In the genomic region with DNA sequence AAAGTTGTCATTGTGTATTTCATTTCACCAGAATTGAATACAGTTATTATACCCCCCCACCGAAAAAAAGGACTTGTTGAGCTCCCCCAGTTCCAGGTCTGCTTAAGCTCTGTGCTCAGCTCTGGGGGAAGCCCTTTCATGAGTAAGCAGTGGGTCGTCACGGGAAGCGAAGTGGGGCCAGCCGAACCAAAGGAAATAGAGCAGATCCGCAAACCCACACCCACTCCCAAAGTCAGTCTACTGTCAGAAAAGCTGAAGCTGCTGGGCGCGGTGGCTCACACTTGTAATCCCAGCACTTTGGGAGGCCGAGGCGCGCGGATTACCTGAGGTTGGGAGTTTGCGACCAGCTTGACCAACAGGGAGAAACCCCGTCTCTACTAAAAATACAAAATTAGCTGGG, we compare ENCODE assay signal across 17 cellular contexts. TPM values are rescaled to one million over a fixed set of nuclear protein-coding genes. Genes with fewer than 3 reads are reported as not detected.
DNase-seq lines count a peak whose midpoint lies in the region; ATAC-seq and TF ChIP-seq lines count a peak whose summit lies in the region.
"Had no signal": no experiment of that assay in that cellular context is flagged by ENCODE, and none has a peak within 500 bp of the region (broad histone marks: within the 10 kb centered on the region; RNA-seq: fewer than 3 reads in every experiment).

No MANE protein-coding gene starts in this region.

- POLR2A ChIA-PET in SK-N-SH (lab: Yijun Ruan, JAX), result no interaction called here

- no peak overlapping the region for H3K4me3 Mint-ChIP-seq in activated naive CD4-positive, alpha-beta T cell treated with anti-CD3 and anti-CD28 coated beads for 36 hours

- TF ChIP-seq CTCF in upper lobe of left lung (IDR thresholded peaks at IDR 0.05) (no peak), SK-N-SH (IDR thresholded peaks at IDR 0.05) (no peak)

- TF ChIP-seq EP300 in upper lobe of left lung (IDR thresholded peaks at IDR 0.05), result no peak
- TF ChIP-seq EP300 in SK-N-SH (IDR thresholded peaks at IDR 0.05; ENCODE audit: borderline replicate concordance in 1 of 2, low read depth in 1 of 2, low read length in 1 of 2), result no peak

- no peaks in the 10 kb centered on the region for H3K36me3 ChIP-seq in adipocyte (ENCODE audit: control insufficient read depth, insufficient read depth, low read length, severe bottlenecking)
- H3K36me3 ChIP-seq in upper lobe of left lung, result peaks cover 0 to 59% (median 3%) of the 10 kb centered on the region in 4 donors
- no peaks in the 10 kb centered on the region for H3K36me3 ChIP-seq in SK-N-SH (replicated peaks in 1 of 2; ENCODE audit: control insufficient read depth in 1 of 2, insufficient read depth in 2 of 2, low read length in 1 of 2)

- H3K36me3 Mint-ChIP-seq in activated naive CD4-positive, alpha-beta T cell treated with anti-CD3 and anti-CD28 coated beads for 36 hours (ENCODE audit: low read depth), result no peaks in the 10 kb centered on the region

- intact Hi-C loops in activated naive CD4-positive, alpha-beta T cell treated with anti-CD3 and anti-CD28 coated beads for 36 hours (cut with micrococcal nuclease), result no loop called here

- no peaks in the 10 kb centered on the region for H3K9me2 ChIP-seq in SK-N-SH

- H3K27me3 ChIP-seq in adipocyte (replicated peaks; ENCODE audit: control insufficient read depth, insufficient read depth, low read length) (no peaks in the 10 kb centered on the region), upper lobe of left lung (no peaks in the 10 kb centered on the region), SK-N-SH (ENCODE audit: insufficient read depth) (no peaks in the 10 kb centered on the region)

- ATAC-seq in upper lobe of left lung (ENCODE audit: low FRiP score in 2 of 2), result no peak
- ATAC-seq: SK-N-SH treated with all-trans-retinoic acid at 6 μM for 48 hours had no signal

- no peak overlapping the region for H2AFZ ChIP-seq in SK-N-SH (ENCODE audit: low read depth)

- no peaks in the 10 kb centered on the region for H4K20me1 ChIP-seq in SK-N-SH (ENCODE audit: insufficient read depth)

- DNase-seq in activated CD8-positive, alpha-beta memory T cell treated with anti-CD3 and anti-CD28 coated beads, Interleukin-2, amount 50 U/mL, for 4 hours, result peak; percentile 33
- DNase-seq in activated CD8-positive, alpha-beta memory T cell treated with anti-CD3 and anti-CD28 coated beads for 24 hours, result no peak
- no peak for DNase-seq in adipocyte (ENCODE audit: low read depth)
- peak; percentile 47 to 90 for DNase-seq in lung microvascular endothelial cell (ENCODE audit: low read depth in 2 of 2)
- peak in 1 of 2 donors; percentile 17 for DNase-seq in upper lobe of left lung
- DNase-seq in NCI-H2196 treated with DMSO at 0.1 percent for 48 hours (lab: John Stamatoyannopoulos, UW; ENCODE audit: unreplicated experiment), result no peak
- no peak for DNase-seq in SK-N-SH
- no peak for DNase-seq in activated naive CD4-positive, alpha-beta T cell treated with anti-CD3 and anti-CD28 coated beads for 36 hours
- DNase-seq: Caco-2, IMR-90, Kasumi-1, NCI-H1417 treated with DMSO at 0.1 percent for 48 hours, NCI-H2081 treated with DMSO at 0.1 percent for 48 hours, NCI-H226, NCI-H526 treated with DMSO at 0.1 percent for 48 hours had no signal

- H3K4me1 ChIP-seq in adipocyte (ENCODE audit: control insufficient read depth, insufficient read depth, low read length), result peaks cover 32% of the 10 kb centered on the region
- peaks cover 78 to 98% (median 91%) of the 10 kb centered on the region in 4 donors for H3K4me1 ChIP-seq in upper lobe of left lung
- H3K4me1 ChIP-seq in SK-N-SH (ENCODE audit: control insufficient read depth in 1 of 2, insufficient read depth in 2 of 2, low read depth in 1 of 2, low read length in 1 of 2), result peaks cover 8 to 10% of the 10 kb centered on the region in 2 experiments; a peak in 3 of 4 replicates

- CTCF ChIA-PET in SK-N-SH (lab: Yijun Ruan, JAX), result interaction anchor here (0.8 to 3.7 kb wide), 7 partner anchors 9 to 77 kb away, joined by 3 to 24 read pairs (median 4); no protein-coding TSS in a partner anchor
- CTCF ChIA-PET in activated naive CD4-positive, alpha-beta T cell treated with anti-CD3 and anti-CD28 coated beads for 36 hours (lab: Charles Lee), result interaction anchor here (1.9 kb wide), 1 partner anchor 79 kb away, joined by 8 read pairs; no protein-coding TSS in a partner anchor

- TF ChIP-seq RAD21 in SK-N-SH (IDR thresholded peaks at IDR 0.05; ENCODE audit: low read length), result no peak

- H3K9me3 Mint-ChIP-seq in activated naive CD4-positive, alpha-beta T cell treated with anti-CD3 and anti-CD28 coated beads for 36 hours, result no peaks in the 10 kb centered on the region

- peaks cover 20% of the 10 kb centered on the region for H3K4me1 Mint-ChIP-seq in activated naive CD4-positive, alpha-beta T cell treated with anti-CD3 and anti-CD28 coated beads for 36 hours (ENCODE audit: low read depth)

- H3K4me3 ChIP-seq in adipocyte (ENCODE audit: low read length) (no peak overlapping the region), upper lobe of left lung (no peak overlapping the region), SK-N-SH (ENCODE audit: low read depth in 2 of 2, low read length in 1 of 2) (no peak overlapping the region)

- H3K4me2 ChIP-seq in SK-N-SH, result no peak overlapping the region

- no peaks in the 10 kb centered on the region for H3K79me2 ChIP-seq in SK-N-SH (ENCODE audit: insufficient read depth)

- H3K27ac Mint-ChIP-seq in activated naive CD4-positive, alpha-beta T cell treated with anti-CD3 and anti-CD28 coated beads for 36 hours, result no peak overlapping the region

- TF ChIP-seq POLR2A in upper lobe of left lung (IDR thresholded peaks at IDR 0.05), result peak in 1 of 4 donors; percentile 6

- H3K9me3 ChIP-seq in adipocyte (ENCODE audit: control insufficient read depth, low read length), result no peaks in the 10 kb centered on the region
- H3K9me3 ChIP-seq in upper lobe of left lung, result no peaks in the 10 kb centered on the region
- no peaks in the 10 kb centered on the region for H3K9me3 ChIP-seq in SK-N-SH
- H3K9me3 ChIP-seq: Caco-2 had no signal

- H3K9ac ChIP-seq in adipocyte (ENCODE audit: low read length) (peak overlapping the region; percentile 29), SK-N-SH (no peak overlapping the region)

- H3F3A ChIP-seq in SK-N-SH (replicated peaks; ENCODE audit: insufficient read depth), result no peaks in the 10 kb centered on the region

- H3K27ac ChIP-seq in upper lobe of left lung (peak overlapping the region; percentile 60 to 92 (median 77)), SK-N-SH (ENCODE audit: low read depth in 2 of 2, low read length in 1 of 2) (no peak overlapping the region)
- H3K27ac ChIP-seq: 22Rv1 had no signal

- WGBS in upper lobe of left lung, 2 donors, result 73 to 78% methylated on average over 13 to 14 of the region's 14 CpGs
- WGBS in SK-N-SH (ENCODE audit: low lambda C conversion rate), result 93% methylated on average over 14 of the region's 14 CpGs

- no peaks in the 10 kb centered on the region for H3K27me3 Mint-ChIP-seq in activated naive CD4-positive, alpha-beta T cell treated with anti-CD3 and anti-CD28 coated beads for 36 hours (ENCODE audit: low read depth)

TF ChIP-seq in SK-N-SH, 30 proteins besides CTCF, POLR2A, EP300 and RAD21 (continues in another document):
- TF ChIP-seq NRF1 (IDR thresholded peaks at IDR 0.05; ENCODE audit: low read depth, low read length) (no peak), MEF2A (IDR thresholded peaks at IDR 0.05; ENCODE audit: borderline replicate concordance, low read depth) (no peak), EZH2phosphoT487 (IDR thresholded peaks at IDR 0.05; ENCODE audit: borderline replicate concordance, low read depth) (no peak), SMC3 (IDR thresholded peaks at IDR 0.05; ENCODE audit: low read depth, low read length) (no peak), NFIC (IDR thresholded peaks at IDR 0.05; ENCODE audit: borderline replicate concordance) (no peak), FOXM1 (IDR thresholded peaks at IDR 0.05; ENCODE audit: low read depth) (no peak), CHD2 (IDR thresholded peaks at IDR 0.05; ENCODE audit: low read length, partially characterized antibody) (no peak)
- TF ChIP-seq, protein P1, sequence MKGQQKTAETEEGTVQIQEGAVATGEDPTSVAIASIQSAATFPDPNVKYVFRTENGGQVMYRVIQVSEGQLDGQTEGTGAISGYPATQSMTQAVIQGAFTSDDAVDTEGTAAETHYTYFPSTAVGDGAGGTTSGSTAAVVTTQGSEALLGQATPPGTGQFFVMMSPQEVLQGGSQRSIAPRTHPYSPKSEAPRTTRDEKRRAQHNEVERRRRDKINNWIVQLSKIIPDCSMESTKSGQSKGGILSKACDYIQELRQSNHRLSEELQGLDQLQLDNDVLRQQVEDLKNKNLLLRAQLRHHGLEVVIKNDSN (IDR thresholded peaks at IDR 0.05; ENCODE audit: borderline replicate concordance, low read depth), result no peak
- TF ChIP-seq, protein P2, sequence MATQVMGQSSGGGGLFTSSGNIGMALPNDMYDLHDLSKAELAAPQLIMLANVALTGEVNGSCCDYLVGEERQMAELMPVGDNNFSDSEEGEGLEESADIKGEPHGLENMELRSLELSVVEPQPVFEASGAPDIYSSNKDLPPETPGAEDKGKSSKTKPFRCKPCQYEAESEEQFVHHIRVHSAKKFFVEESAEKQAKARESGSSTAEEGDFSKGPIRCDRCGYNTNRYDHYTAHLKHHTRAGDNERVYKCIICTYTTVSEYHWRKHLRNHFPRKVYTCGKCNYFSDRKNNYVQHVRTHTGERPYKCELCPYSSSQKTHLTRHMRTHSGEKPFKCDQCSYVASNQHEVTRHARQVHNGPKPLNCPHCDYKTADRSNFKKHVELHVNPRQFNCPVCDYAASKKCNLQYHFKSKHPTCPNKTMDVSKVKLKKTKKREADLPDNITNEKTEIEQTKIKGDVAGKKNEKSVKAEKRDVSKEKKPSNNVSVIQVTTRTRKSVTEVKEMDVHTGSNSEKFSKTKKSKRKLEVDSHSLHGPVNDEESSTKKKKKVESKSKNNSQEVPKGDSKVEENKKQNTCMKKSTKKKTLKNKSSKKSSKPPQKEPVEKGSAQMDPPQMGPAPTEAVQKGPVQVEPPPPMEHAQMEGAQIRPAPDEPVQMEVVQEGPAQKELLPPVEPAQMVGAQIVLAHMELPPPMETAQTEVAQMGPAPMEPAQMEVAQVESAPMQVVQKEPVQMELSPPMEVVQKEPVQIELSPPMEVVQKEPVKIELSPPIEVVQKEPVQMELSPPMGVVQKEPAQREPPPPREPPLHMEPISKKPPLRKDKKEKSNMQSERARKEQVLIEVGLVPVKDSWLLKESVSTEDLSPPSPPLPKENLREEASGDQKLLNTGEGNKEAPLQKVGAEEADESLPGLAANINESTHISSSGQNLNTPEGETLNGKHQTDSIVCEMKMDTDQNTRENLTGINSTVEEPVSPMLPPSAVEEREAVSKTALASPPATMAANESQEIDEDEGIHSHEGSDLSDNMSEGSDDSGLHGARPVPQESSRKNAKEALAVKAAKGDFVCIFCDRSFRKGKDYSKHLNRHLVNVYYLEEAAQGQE (IDR thresholded peaks at IDR 0.05; ENCODE audit: low read depth, low read length), result no peak

RNA-seq across cellular contexts. Expression of a gene that starts 50.1 kb away (rescaled TPM):
- total RNA-seq in lung microvascular endothelial cell (395 and 423 TPM in 2 replicates), upper lobe of left lung (100 to 1,000 TPM; 142 to 635 (median 351) TPM)
- polyA plus RNA-seq in SK-N-SH (2012; rRNA removed), result 0.10 TPM in 2 replicates
- 0.17 and 0.18 TPM in 2 replicates for polyA plus RNA-seq in SK-N-SH (2012; cell fraction: cytosol; rRNA removed)
- 0.02 and 0.04 TPM in 2 replicates for polyA plus RNA-seq in SK-N-SH (2012; cell fraction: nucleus; rRNA removed)
- 10 to 100 TPM in 1 of 2 experiments, 1 to 10 TPM in 1; 10.0 to 11.2 TPM for total RNA-seq in activated naive CD4-positive, alpha-beta T cell treated with anti-CD3 and anti-CD28 coated beads for 36 hours
- total RNA-seq: IMR-90 had no signal
- polyA plus RNA-seq: IMR-90 had no signal

Comparison
In these comparisons a context has a peak if more than half of its experiments do, and no peak if none do; other contexts are left out.
1. DNase-seq: peak in activated CD8-positive, alpha-beta memory T cell treated with anti-CD3 and anti-CD28 coated beads, Interleukin-2, amount 50 U/mL, for 4 hours (single experiment) and lung microvascular endothelial cell (2 of 2); none in activated CD8-positive, alpha-beta memory T cell treated with anti-CD3 and anti-CD28 coated beads for 24 hours (single experiment), adipocyte (single experiment), NCI-H2196 treated with DMSO at 0.1 percent for 48 hours (single experiment), SK-N-SH (single experiment) and activated naive CD4-positive, alpha-beta T cell treated with anti-CD3 and anti-CD28 coated beads for 36 hours (single experiment).
2. H3K27ac ChIP-seq: peak in upper lobe of left lung (4 of 4); none in SK-N-SH (0 of 2).
3. RNA of a gene that starts 50.1 kb away (total RNA-seq): 142 to 635 TPM in upper lobe of left lung and 395 to 423 TPM in lung microvascular endothelial cell; 10.0 to 11.2 TPM in activated naive CD4-positive, alpha-beta T cell treated with anti-CD3 and anti-CD28 coated beads for 36 hours; every median in the first group is over 10 times any median in the second.